Comparison of ENCODE assay signal across 18 cellular contexts in the genomic region with DNA sequence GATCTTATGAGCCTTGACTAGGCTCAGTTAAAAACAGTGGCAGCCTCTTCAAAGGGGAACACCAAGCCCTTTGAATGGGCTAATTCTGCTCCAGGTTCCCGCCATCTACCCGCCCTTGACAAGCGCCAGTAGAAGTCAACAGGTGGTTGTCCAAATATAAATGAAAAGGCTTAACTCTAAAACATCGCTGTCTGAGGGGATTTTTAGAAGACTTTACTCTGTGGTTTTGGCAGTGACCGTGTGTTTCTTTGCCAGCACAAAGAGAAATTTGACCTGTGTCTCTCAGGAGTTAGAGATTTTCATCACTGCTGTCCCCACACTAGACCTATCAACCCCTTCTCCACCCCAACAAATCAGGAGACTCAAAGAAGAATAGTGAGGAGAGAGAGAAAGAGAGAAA. TPM values are rescaled to one million over a fixed set of nuclear protein-coding genes. Genes with fewer than 3 reads are reported as not detected.
DNase-seq lines count a peak whose midpoint lies in the region; ATAC-seq, FAIRE-seq and TF ChIP-seq lines count a peak whose summit lies in the region.
"Had no signal": no experiment of that assay in that cellular context is flagged by ENCODE, and none has a peak within 500 bp of the region (broad histone marks: within the 10 kb centered on the region; RNA-seq: fewer than 3 reads in every experiment).

No MANE protein-coding gene starts in this region.

- TF ChIP-seq CTCF in SU-DHL-6 (IDR thresholded peaks at IDR 0.05; ENCODE audit: insufficient read depth, low read length, poor library complexity, severe bottlenecking) (no peak), PC-9 (conservative IDR thresholded peaks at IDR 0.05) (no peak), nephron progenitor cell (IDR thresholded peaks at IDR 0.05) (no peak)

- H3K27ac ChIP-seq in SU-DHL-6 (ENCODE audit: low read depth, low read length) (peak overlapping the region; percentile 96), PC-9 (no peak overlapping the region)
- H3K27ac ChIP-seq: cardiac muscle cell had no signal

- H3K9ac ChIP-seq in SU-DHL-6 (ENCODE audit: low read length) = peak overlapping the region; percentile 59

- peak; percentile 48 for ATAC-seq in GM19328 (IDR thresholded peaks at IDR 0.05; ENCODE audit: unreplicated experiment)
- peak; percentile 47 for ATAC-seq in HG02870 (IDR thresholded peaks at IDR 0.05; ENCODE audit: unreplicated experiment)
- ATAC-seq: effector memory CD8-positive, alpha-beta T cell; left colon; Panc1 had no signal

- FAIRE-seq in GM18507 (lab: Jason Lieb, UNC) = peak; percentile 18
- no peak for FAIRE-seq in GM19239 (lab: Jason Lieb, UNC)
- FAIRE-seq in GM12892 (lab: Jason Lieb, UNC) = no peak

- no peaks in the 10 kb centered on the region for H3K4me1 ChIP-seq in PC-9 (replicated peaks; ENCODE audit: insufficient read depth)

- H3K9me3 Mint-ChIP-seq in nephron progenitor cell = peaks cover 3% of the 10 kb centered on the region
- H3K9me3 Mint-ChIP-seq: effector memory CD8-positive, alpha-beta T cell had no signal

- no TSS peak for BruUV-seq in PC-9 (replicated peaks; lab: Mats Ljungman, UMichigan)

- H3K4me3 ChIP-seq in SU-DHL-6 (ENCODE audit: insufficient read depth, low read length, poor library complexity, severe bottlenecking) (peak overlapping the region; percentile 41), PC-9 (no peak overlapping the region)
- H3K4me3 ChIP-seq: cardiac muscle cell had no signal

- peaks cover 22% of the 10 kb centered on the region for H3K27me3 Mint-ChIP-seq in nephron progenitor cell (ENCODE audit: low read depth, poor library complexity)

- intact Hi-C loops in PC-9 (cut with micrococcal nuclease; ENCODE audit: unreplicated experiment) = no loop called here

- H3K4me2 ChIP-seq in SU-DHL-6 (ENCODE audit: low read depth, low read length, poor library complexity, severe bottlenecking) (peak overlapping the region; percentile 68), PC-9 (no peak overlapping the region)

- H3K4me3 Mint-ChIP-seq in nephron progenitor cell = no peak overlapping the region
- H3K4me3 Mint-ChIP-seq: effector memory CD8-positive, alpha-beta T cell had no signal

- peaks cover 13% of the 10 kb centered on the region for H3K4me1 Mint-ChIP-seq in nephron progenitor cell

- H3K9me3 ChIP-seq in SU-DHL-6 (ENCODE audit: insufficient read depth, low read length) (no peaks in the 10 kb centered on the region), PC-9 (ENCODE audit: insufficient read depth, low read depth) (no peaks in the 10 kb centered on the region)

- POLR2A ChIA-PET in PC-9 (lab: Charles Lee; ENCODE audit: unreplicated experiment) = no interaction called here

- H3F3A ChIP-seq in SU-DHL-6 (ENCODE audit: insufficient read depth) (peaks cover 31% of the 10 kb centered on the region), PC-9 (ENCODE audit: insufficient read depth, low read depth) (no peaks in the 10 kb centered on the region)

- H4K20me1 ChIP-seq in SU-DHL-6 (ENCODE audit: low read depth, low read length) = no peaks in the 10 kb centered on the region
- H4K20me1 ChIP-seq in PC-9 (ENCODE audit: insufficient read depth) = no peaks in the 10 kb centered on the region

- H3K36me3 ChIP-seq in SU-DHL-6 (ENCODE audit: low read length) (no peaks in the 10 kb centered on the region), PC-9 (ENCODE audit: low read depth) (no peaks in the 10 kb centered on the region)
- H3K36me3 ChIP-seq: cardiac muscle cell had no signal

- DNase-seq in GM18507 (ENCODE audit: extremely low spot score, insufficient read length, low read depth) (no peak), GM19239 (ENCODE audit: insufficient read length, low spot score) (no peak), PC-9 (no peak), nephron progenitor cell (no peak), GM12892 (ENCODE audit: insufficient read length) (no peak)
- DNase-seq: activated CD4-positive, CD25-positive, alpha-beta regulatory T cell treated with anti-CD3 and anti-CD28 coated beads, Interleukin-2, amount 50 U/mL, for 72 hours; activated naive CD4-positive, alpha-beta T cell treated with anti-CD3 and anti-CD28 coated beads, Interleukin-2, amount 50 U/mL, for 16 hours; effector memory CD8-positive, alpha-beta T cell; left colon; NCI-H446; posterior cingulate gyrus; stimulated activated CD4-positive, alpha-beta T cell treated with anti-CD3 and anti-CD28 coated beads, Interleukin-12 subunit alpha, Interleukin-12 subunit beta, amount 100 ng/mL, for 4 hours had no signal

- TF ChIP-seq POLR2A in GM12892 (IDR thresholded peaks at IDR 0.05; ENCODE audit: low read depth, low read length) = no peak

- H2AFZ ChIP-seq in SU-DHL-6 (ENCODE audit: low read depth, low read length, severe bottlenecking) (no peak overlapping the region), PC-9 (no peak overlapping the region)

- H3K9me2 ChIP-seq in SU-DHL-6 (replicated peaks; ENCODE audit: insufficient read depth, low read length) = no peaks in the 10 kb centered on the region
- H3K9me2 ChIP-seq in PC-9 (ENCODE audit: insufficient read depth) = no peaks in the 10 kb centered on the region

- no peak overlapping the region for H3K27ac Mint-ChIP-seq in nephron progenitor cell
- H3K27ac Mint-ChIP-seq: effector memory CD8-positive, alpha-beta T cell had no signal

- no peaks in the 10 kb centered on the region for H3K79me2 ChIP-seq in SU-DHL-6 (ENCODE audit: insufficient read depth, low read length)
- no peaks in the 10 kb centered on the region for H3K79me2 ChIP-seq in PC-9 (ENCODE audit: low read depth)

- no peaks in the 10 kb centered on the region for H3K27me3 ChIP-seq in SU-DHL-6 (ENCODE audit: low read length)
- H3K27me3 ChIP-seq in PC-9 (ENCODE audit: insufficient read depth, low read depth) = no peaks in the 10 kb centered on the region
- H3K27me3 ChIP-seq: cardiac muscle cell had no signal

- H3K36me3 Mint-ChIP-seq in nephron progenitor cell (ENCODE audit: low read depth) = peaks cover 4% of the 10 kb centered on the region

- CTCF ChIA-PET in PC-9 (lab: Charles Lee) = no interaction called here

RNA-seq across cellular contexts. Expression of gene SIM1, which starts 19.8 kb away (rescaled TPM):
- total RNA-seq in PC-9 (2021) = 0.13 and 0.15 TPM in 2 replicates
- not detected for polyA plus RNA-seq in GM12892 (2012; ENCODE audit: missing spikeins)
- total RNA-seq: cardiac muscle cell, HT-29, left colon had no signal
- polyA plus RNA-seq: cardiac muscle cell had no signal
